In the genomic region with DNA sequence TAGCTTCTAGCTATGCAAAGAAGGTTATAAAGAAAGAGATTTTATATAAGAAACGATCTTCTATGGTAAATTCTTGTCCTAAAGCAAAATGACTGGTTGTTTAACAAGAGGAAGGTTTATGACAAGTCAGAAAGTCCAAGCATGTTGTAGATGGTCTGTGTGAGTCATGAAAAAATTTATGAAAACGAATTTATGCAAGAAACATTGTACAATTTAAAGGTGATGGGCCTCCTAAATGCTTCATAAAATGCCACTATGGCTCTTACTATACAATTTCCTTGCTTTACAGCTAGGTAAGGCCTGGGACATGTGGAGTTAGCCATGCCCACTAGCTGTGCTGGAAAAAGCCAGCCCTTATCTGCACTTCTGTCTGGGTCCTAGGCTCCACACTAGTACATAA, we compare ENCODE assay signal across 20 cellular contexts.
DNase-seq lines count a peak whose midpoint lies in the region; ATAC-seq and TF ChIP-seq lines count a peak whose summit lies in the region.
"Had no signal": no experiment of that assay in that cellular context is flagged by ENCODE, and none has a peak within 500 bp of the region (broad histone marks: within the 10 kb centered on the region; RNA-seq: fewer than 3 reads in every experiment).

No MANE protein-coding gene starts in this region.

- no peak overlapping the region for H2BK120ac ChIP-seq in mesendoderm (ENCODE audit: low read depth, low read length)

- H3K36me3 ChIP-seq in adipocyte (ENCODE audit: control insufficient read depth, insufficient read depth, low read length, severe bottlenecking), result no peaks in the 10 kb centered on the region
- H3K36me3 ChIP-seq in mesendoderm (ENCODE audit: control insufficient read depth, insufficient read depth, low read length), result no peaks in the 10 kb centered on the region
- H3K36me3 ChIP-seq in transverse colon, result no peaks in the 10 kb centered on the region
- H3K36me3 ChIP-seq: BLaER1 treated with 17β-estradiol and CSF1 and Interleukin-3, amounts not matched to agents 10 nM and 100 nM had no signal

- H2BK15ac ChIP-seq in mesendoderm (replicated peaks; ENCODE audit: low read depth), result no peak overlapping the region

- H3K18ac ChIP-seq in mesendoderm (ENCODE audit: low read length), result no peak overlapping the region

- no peaks in the 10 kb centered on the region for H3K79me2 ChIP-seq in mesendoderm (ENCODE audit: control insufficient read depth, insufficient read depth, low read length)

- H4K5ac ChIP-seq in mesendoderm (ENCODE audit: low read length), result no peak overlapping the region

- peak overlapping the region; percentile 43 for H3K4me3 ChIP-seq in adipocyte (ENCODE audit: low read length)
- no peak overlapping the region for H3K4me3 ChIP-seq in mesendoderm (ENCODE audit: low read length)
- H3K4me3 ChIP-seq in transverse colon, result no peak overlapping the region
- H3K4me3 ChIP-seq: BLaER1 treated with 17β-estradiol and CSF1 and Interleukin-3, amounts not matched to agents 10 nM and 100 nM had no signal

- DNase-seq in DMS53 (lab: John Stamatoyannopoulos, UW) (peak; percentile 46), DMS53 treated with DMSO at 0.1 percent for 48 hours (lab: John Stamatoyannopoulos, UW; ENCODE audit: unreplicated experiment) (no peak), LHCN-M2 (ENCODE audit: low read depth) (peak; percentile 1), adipocyte (ENCODE audit: low read depth) (no peak), mesendoderm (peak; percentile 40), transverse colon (no peak)
- DNase-seq in stimulated activated naive CD4-positive, alpha-beta T cell treated with Interleukin-2 at 50 U/mL for 16 hours (lab: John Stamatoyannopoulos, UW), result no peak
- DNase-seq: ACHN; Calu3; CD4-positive, alpha-beta T cell; DMS 273 treated with DMSO at 0.1 percent for 48 hours; DMS79 treated with DMSO at 0.1 percent for 48 hours; EL; GOT3; H9; KBM-7 had no signal

- H3K4me1 ChIP-seq in adipocyte (ENCODE audit: control insufficient read depth, insufficient read depth, low read length) (peaks cover under 1% of the 10 kb centered on the region), mesendoderm (ENCODE audit: control insufficient read depth, low read depth, low read length) (no peaks in the 10 kb centered on the region), transverse colon (no peaks in the 10 kb centered on the region)
- H3K4me1 ChIP-seq: BLaER1 treated with 17β-estradiol and CSF1 and Interleukin-3, amounts not matched to agents 10 nM and 100 nM had no signal

- no peak overlapping the region for H4K8ac ChIP-seq in mesendoderm (ENCODE audit: low read depth, low read length)

- H3K23ac ChIP-seq in mesendoderm (ENCODE audit: low read length), result no peak overlapping the region

- H2AK5ac ChIP-seq in mesendoderm (ENCODE audit: low read length), result no peak overlapping the region

- in situ Hi-C loops in transverse colon (cut with MboI; ENCODE audit: low pct_ligation_motif_present in 1 of 4, low pct_unique_long_range_greater_than_20kb in 1 of 4, low sequenced_read_pairs in 3 of 4), result no loop called here

- H2BK5ac ChIP-seq in mesendoderm (ENCODE audit: low read length), result no peak overlapping the region

- TF ChIP-seq CTCF in transverse colon (IDR thresholded peaks at IDR 0.05), result no peak

- H3K9ac ChIP-seq in adipocyte (ENCODE audit: low read length) (no peak overlapping the region), mesendoderm (ENCODE audit: low read length) (no peak overlapping the region)
- H3K9ac ChIP-seq: BLaER1 treated with 17β-estradiol and CSF1 and Interleukin-3, amounts not matched to agents 10 nM and 100 nM had no signal

- ATAC-seq in HG03442 (IDR thresholded peaks at IDR 0.05; ENCODE audit: unreplicated experiment), result no peak

- no peak for TF ChIP-seq POLR2A in transverse colon (IDR thresholded peaks at IDR 0.05)

- no peak overlapping the region for H3K4ac ChIP-seq in mesendoderm (ENCODE audit: low read depth, low read length)

- no peak for TF ChIP-seq EP300 in transverse colon (IDR thresholded peaks at IDR 0.05; ENCODE audit: low read depth)

- H3K27ac ChIP-seq in mesendoderm (ENCODE audit: low read depth, low read length) (no peak overlapping the region), transverse colon (no peak overlapping the region)
- H3K27ac ChIP-seq: 22Rv1; BLaER1 treated with 17β-estradiol and CSF1 and Interleukin-3, amounts not matched to agents 10 nM and 100 nM; HL-60 had no signal

- WGBS in mesendoderm (ENCODE audit: extremely low coverage, insufficient coverage, low lambda C conversion rate), result no CpG with 5 or more reads among the region's 2 CpGs
- 43 to 51% methylated on average over 2 of the region's 2 CpGs for WGBS in transverse colon (ENCODE audit: low coverage in 1 of 2), 2 donors

- no peaks in the 10 kb centered on the region for H3K79me1 ChIP-seq in mesendoderm (ENCODE audit: low read length)

- H3K56ac ChIP-seq in mesendoderm (ENCODE audit: low read length), result no peak overlapping the region

- H3K27me3 ChIP-seq in adipocyte (replicated peaks; ENCODE audit: control insufficient read depth, insufficient read depth, low read length), result no peaks in the 10 kb centered on the region
- no peaks in the 10 kb centered on the region for H3K27me3 ChIP-seq in mesendoderm (ENCODE audit: insufficient read depth, low read length, poor library complexity)
- H3K27me3 ChIP-seq in transverse colon, result no peaks in the 10 kb centered on the region
- H3K27me3 ChIP-seq: BLaER1 treated with 17β-estradiol and CSF1 and Interleukin-3, amounts not matched to agents 10 nM and 100 nM had no signal

- intact Hi-C loops in transverse colon (cut with DNase I; ENCODE audit: low total_unique reads), result no loop called here

- H3K9me3 ChIP-seq in adipocyte (ENCODE audit: control insufficient read depth, low read length), result peaks cover 21% of the 10 kb centered on the region
- peaks cover 0 to 8% of the 10 kb centered on the region in 2 donors for H3K9me3 ChIP-seq in transverse colon

- H3K4me2 ChIP-seq in mesendoderm (ENCODE audit: low read length), result no peak overlapping the region
- H3K4me2 ChIP-seq: BLaER1 treated with 17β-estradiol and CSF1 and Interleukin-3, amounts not matched to agents 10 nM and 100 nM had no signal

Comparison
In these comparisons a context has a peak if more than half of its experiments do, and no peak if none do; other contexts are left out.
1. DNase-seq: peak in DMS53 (single experiment), LHCN-M2 (single experiment) and mesendoderm (single experiment); none in DMS53 treated with DMSO at 0.1 percent for 48 hours (single experiment), adipocyte (single experiment), transverse colon (single experiment) and stimulated activated naive CD4-positive, alpha-beta T cell treated with Interleukin-2 at 50 U/mL for 16 hours (single experiment).